Comparison of ENCODE assay signal across 8 cellular contexts in genomic region chr19:8341504-8341903, GRCh38. TPM values are rescaled to one million over a fixed set of nuclear protein-coding genes. Genes with fewer than 3 reads are reported as not detected.
DNase-seq lines count a peak whose midpoint lies in the region; ATAC-seq, FAIRE-seq and TF ChIP-seq lines count a peak whose summit lies in the region.
"Not testable (repeated sequence)": the region's sequence is repeated elsewhere in the genome, so short reads cannot be mapped to it uniquely, and the experiment has no call there.
"Had no signal": no experiment of that assay in that cellular context is flagged by ENCODE, and none has a peak within 500 bp of the region (broad histone marks: within the 10 kb centered on the region; RNA-seq: fewer than 3 reads in every experiment).

No MANE protein-coding gene starts in this region.

- CTCF ChIA-PET in CD4-positive, alpha-beta memory T cell (lab: Charles Lee; ENCODE audit: partially characterized antibody) = interaction anchor here (0.8 to 7.0 kb wide), 4 partner anchors 12 to 274 kb away, joined by 3 to 76 read pairs (median 4); partner anchors contain the start of gene MARCHF2
- CTCF ChIA-PET in activated CD4-positive, alpha-beta memory T cell treated with anti-CD3 and anti-CD28 coated beads, Interleukin-2, amount 10 ng/mL, durations not matched to agents 7 days and 5 days (lab: Charles Lee) = interaction anchor here (1.4 to 3.0 kb wide), 2 partner anchors 12 to 71 kb away, joined by 3 to 17 read pairs; partner anchors contain the start of gene MARCHF2

- not testable (repeated sequence) for H3K9me3 ChIP-seq in CD4-positive, alpha-beta memory T cell (ENCODE audit: control insufficient read depth in 1 of 2, low read length in 2 of 2); esophagus squamous epithelium; kidney (ENCODE audit: control insufficient read depth in 1 of 2, low read length in 2 of 2); spleen

- not testable (repeated sequence) for TF ChIP-seq CTCF in esophagus squamous epithelium (IDR thresholded peaks at IDR 0.05); kidney (IDR thresholded peaks at IDR 0.05; ENCODE audit: borderline replicate concordance, extremely low read depth, insufficient read depth); spleen (IDR thresholded peaks at IDR 0.05 in 8 of 11, conservative IDR thresholded peaks at IDR 0.05 in 3 of 11)

- DNase-seq in CD4-positive, alpha-beta memory T cell; activated CD4-positive, alpha-beta memory T cell treated with anti-CD3 and anti-CD28 coated beads, Interleukin-2, amount 10 ng/mL, durations not matched to agents 7 days and 5 days; central memory CD8-positive, alpha-beta T cell (ENCODE audit: low spot score in 2 of 2); esophagus squamous epithelium (lab: John Stamatoyannopoulos, UW); kidney; naive thymus-derived CD8-positive, alpha-beta T cell; spleen: not testable (repeated sequence)

- not testable (repeated sequence) for TF ChIP-seq POLR2A in esophagus squamous epithelium (IDR thresholded peaks at IDR 0.05); spleen (IDR thresholded peaks at IDR 0.05)

- H3K27me3 ChIP-seq in CD4-positive, alpha-beta memory T cell (ENCODE audit: insufficient read depth, low read length) = not testable (repeated sequence)
- peaks cover 0 to 67% (median 2%) of the 10 kb centered on the region in 4 donors for H3K27me3 ChIP-seq in esophagus squamous epithelium
- peaks cover 0 to 73% (median 15%) of the 10 kb centered on the region in 7 donors for H3K27me3 ChIP-seq in spleen (replicated peaks in 1 of 7)

- peak overlapping the region in 5 of 7 donors; percentile 22 to 60 (median 57) for H3K27ac Mint-ChIP-seq in CD4-positive, alpha-beta memory T cell
- H3K27ac Mint-ChIP-seq in activated CD4-positive, alpha-beta memory T cell treated with anti-CD3 and anti-CD28 coated beads, Interleukin-2, amount 10 ng/mL, durations not matched to agents 7 days and 5 days; central memory CD8-positive, alpha-beta T cell (ENCODE audit: low read depth): not testable (repeated sequence)
- peak overlapping the region in 1 of 10 donors; percentile 63 for H3K27ac Mint-ChIP-seq in naive thymus-derived CD8-positive, alpha-beta T cell

- H3K4me1 ChIP-seq in CD4-positive, alpha-beta memory T cell (ENCODE audit: insufficient read depth, low read length) = peaks cover 10% of the 10 kb centered on the region
- H3K4me1 ChIP-seq in esophagus squamous epithelium (peaks cover 8 to 47% (median 13%) of the 10 kb centered on the region in 3 donors), spleen (peaks cover 3 to 72% (median 36%) of the 10 kb centered on the region in 6 donors)
- H3K4me1 ChIP-seq in kidney (ENCODE audit: control insufficient read depth in 1 of 2, insufficient read depth in 1 of 2, low read depth in 1 of 2, low read length in 2 of 2) = not testable (repeated sequence)

- POLR2A ChIA-PET in CD4-positive, alpha-beta memory T cell (lab: Charles Lee; ENCODE audit: partially characterized antibody) = interaction anchor here (1.0 to 3.3 kb wide), 3 partner anchors 18 to 173 kb away, joined by 3 to 16 read pairs (median 6); partner anchors contain the start of genes NDUFA7, RPS28 and ZNF414
- POLR2A ChIA-PET in activated CD4-positive, alpha-beta memory T cell treated with anti-CD3 and anti-CD28 coated beads, Interleukin-2, amount 10 ng/mL, durations not matched to agents 7 days and 5 days (lab: Charles Lee) = interaction anchor here (0.8 to 2.8 kb wide), 2 partner anchors 11 to 12 kb away, joined by 3 to 12 read pairs; no protein-coding TSS in a partner anchor
- POLR2A ChIA-PET in naive thymus-derived CD8-positive, alpha-beta T cell (lab: Charles Lee) = interaction anchor here (0.7 to 0.8 kb wide), 2 partner anchors 20 to 161 kb away, joined by 3 read pairs; partner anchors contain the start of genes NDUFA7 and RPS28

- peaks cover 4 to 10% of the 10 kb centered on the region in 2 donors for H3K27me3 Mint-ChIP-seq in CD4-positive, alpha-beta memory T cell
- H3K27me3 Mint-ChIP-seq in activated CD4-positive, alpha-beta memory T cell treated with anti-CD3 and anti-CD28 coated beads, Interleukin-2, amount 10 ng/mL, durations not matched to agents 7 days and 5 days = peaks cover 21% of the 10 kb centered on the region
- H3K27me3 Mint-ChIP-seq in central memory CD8-positive, alpha-beta T cell = peaks cover 26% of the 10 kb centered on the region
- peaks cover 7 to 19% (median 12%) of the 10 kb centered on the region in 5 donors for H3K27me3 Mint-ChIP-seq in naive thymus-derived CD8-positive, alpha-beta T cell

- H3K36me3 Mint-ChIP-seq in CD4-positive, alpha-beta memory T cell; activated CD4-positive, alpha-beta memory T cell treated with anti-CD3 and anti-CD28 coated beads, Interleukin-2, amount 10 ng/mL, durations not matched to agents 7 days and 5 days (ENCODE audit: low read depth); central memory CD8-positive, alpha-beta T cell (ENCODE audit: insufficient read depth); naive thymus-derived CD8-positive, alpha-beta T cell: not testable (repeated sequence)

- peak overlapping the region in 7 of 8 donors; percentile 43 to 61 (median 51) for H3K4me3 Mint-ChIP-seq in CD4-positive, alpha-beta memory T cell
- H3K4me3 Mint-ChIP-seq in activated CD4-positive, alpha-beta memory T cell treated with anti-CD3 and anti-CD28 coated beads, Interleukin-2, amount 10 ng/mL, durations not matched to agents 7 days and 5 days = peak overlapping the region; percentile 2
- peak overlapping the region; percentile 77 for H3K4me3 Mint-ChIP-seq in central memory CD8-positive, alpha-beta T cell
- peak overlapping the region in 9 of 10 donors; percentile 33 to 86 (median 48) for H3K4me3 Mint-ChIP-seq in naive thymus-derived CD8-positive, alpha-beta T cell

- H3K9ac ChIP-seq in kidney (ENCODE audit: low read length in 2 of 2) = peak overlapping the region in 1 of 2 donors; percentile 51

- intact Hi-C loops in CD4-positive, alpha-beta memory T cell (cut with micrococcal nuclease); esophagus squamous epithelium (cut with DNase I); kidney (cut with DNase I); spleen (cut with DNase I; ENCODE audit: low total_unique reads): not testable (repeated sequence)

- H3K27ac ChIP-seq in CD4-positive, alpha-beta memory T cell (ENCODE audit: low read depth, low read length) = not testable (repeated sequence)
- peak overlapping the region; percentile 72 to 88 (median 86) for H3K27ac ChIP-seq in esophagus squamous epithelium
- H3K27ac ChIP-seq in kidney (ENCODE audit: low read depth in 2 of 2, low read length in 2 of 2) = peak overlapping the region; percentile 76 to 89
- H3K27ac ChIP-seq in spleen = peak overlapping the region; percentile 58 to 95 (median 88)

- not testable (repeated sequence) for FAIRE-seq in kidney (lab: Jason Lieb, UNC)

- not testable (repeated sequence) for H3K4me3 ChIP-seq in CD4-positive, alpha-beta memory T cell (ENCODE audit: low read length in 2 of 2); kidney (ENCODE audit: low read length in 2 of 2)
- H3K4me3 ChIP-seq in esophagus squamous epithelium (peak overlapping the region in 1 of 4 donors; percentile 71), spleen (peak overlapping the region in 5 of 8 donors; percentile 51 to 77 (median 69))

- not testable (repeated sequence) for H3K36me3 ChIP-seq in CD4-positive, alpha-beta memory T cell (ENCODE audit: insufficient read depth, low read length); esophagus squamous epithelium; kidney (ENCODE audit: control insufficient read depth in 1 of 2, insufficient read depth in 2 of 2, low read length in 2 of 2); spleen

- WGBS in esophagus squamous epithelium, 2 donors = 97 to 100% methylated on average over 4 of the region's 4 CpGs
- 84 to 97% (median 85%) methylated on average over 4 of the region's 4 CpGs for WGBS in spleen, 5 donors

- not testable (repeated sequence) for H3K9me3 Mint-ChIP-seq in CD4-positive, alpha-beta memory T cell; activated CD4-positive, alpha-beta memory T cell treated with anti-CD3 and anti-CD28 coated beads, Interleukin-2, amount 10 ng/mL, durations not matched to agents 7 days and 5 days; central memory CD8-positive, alpha-beta T cell; naive thymus-derived CD8-positive, alpha-beta T cell

- peaks cover 1 to 13% (median 8%) of the 10 kb centered on the region in 4 donors for H3K4me1 Mint-ChIP-seq in CD4-positive, alpha-beta memory T cell
- H3K4me1 Mint-ChIP-seq in activated CD4-positive, alpha-beta memory T cell treated with anti-CD3 and anti-CD28 coated beads, Interleukin-2, amount 10 ng/mL, durations not matched to agents 7 days and 5 days = peaks cover 23% of the 10 kb centered on the region
- H3K4me1 Mint-ChIP-seq in central memory CD8-positive, alpha-beta T cell = peaks cover 11% of the 10 kb centered on the region
- peaks cover 7 to 21% (median 15%) of the 10 kb centered on the region in 4 donors for H3K4me1 Mint-ChIP-seq in naive thymus-derived CD8-positive, alpha-beta T cell

- ATAC-seq in central memory CD8-positive, alpha-beta T cell (replicated peaks; ENCODE audit: extremely low read depth, poor library complexity, severe bottlenecking); naive thymus-derived CD8-positive, alpha-beta T cell: not testable (repeated sequence)

RNA-seq across cellular contexts. Expression of gene KANK3, which starts 1.6 kb away (rescaled TPM):
- total RNA-seq in CD4-positive, alpha-beta memory T cell = 1 to 10 TPM; 5.0 to 6.3 TPM
- 1 to 10 TPM; 1.1 to 1.9 TPM for polyA plus RNA-seq in CD4-positive, alpha-beta memory T cell
- total RNA-seq in activated CD4-positive, alpha-beta memory T cell treated with anti-CD3 and anti-CD28 coated beads, Interleukin-2, amount 10 ng/mL, durations not matched to agents 7 days and 5 days = 1 to 10 TPM; 7.4 to 8.7 TPM
- total RNA-seq in esophagus squamous epithelium (1 to 10 TPM; 2.9 to 8.8 (median 4.4) TPM), kidney (26.6 TPM), spleen (10 to 100 TPM; 42.2 to 84.6 (median 54.6) TPM)
- polyA plus RNA-seq in kidney (ENCODE audit: insufficient read depth, low read depth, low replicate concordance) (15.0 TPM), spleen (10 to 100 TPM; 14.0 to 66.7 (median 50.3) TPM)
- 1 to 10 TPM; 1.4 to 3.3 TPM for total RNA-seq in naive thymus-derived CD8-positive, alpha-beta T cell
- polyA plus RNA-seq in naive thymus-derived CD8-positive, alpha-beta T cell = 1 to 10 TPM in 2 of 3 donors, under 1 TPM in 1; 0.82 to 2.3 (median 1.5) TPM

RNA-seq across cellular contexts. Expression of gene RPS28, which starts 20.2 kb away (rescaled TPM):
- 1,000 to 10,000 TPM; 2,963 to 3,045 TPM for total RNA-seq in CD4-positive, alpha-beta memory T cell
- 1,000 to 10,000 TPM; 1,408 to 2,916 TPM for polyA plus RNA-seq in CD4-positive, alpha-beta memory T cell
- total RNA-seq in activated CD4-positive, alpha-beta memory T cell treated with anti-CD3 and anti-CD28 coated beads, Interleukin-2, amount 10 ng/mL, durations not matched to agents 7 days and 5 days = 1,000 to 10,000 TPM; 1,605 to 1,659 TPM
- total RNA-seq in esophagus squamous epithelium (100 to 1,000 TPM; 267 to 710 (median 400) TPM), kidney (1,258 TPM), spleen (1,000 to 10,000 TPM in 4 of 7 donors, 100 to 1,000 TPM in 3; 356 to 1,972 (median 1,411) TPM)
- polyA plus RNA-seq in kidney (ENCODE audit: insufficient read depth, low read depth, low replicate concordance) (1,887 TPM), spleen (1,000 to 10,000 TPM; 1,207 to 2,442 (median 2,131) TPM)
- total RNA-seq in naive thymus-derived CD8-positive, alpha-beta T cell = 1,000 to 10,000 TPM; 3,024 to 3,108 TPM
- 1,000 to 10,000 TPM; 3,764 to 4,165 (median 4,042) TPM for polyA plus RNA-seq in naive thymus-derived CD8-positive, alpha-beta T cell

RNA-seq across cellular contexts. Expression of gene NDUFA7, which starts 20.3 kb away (rescaled TPM):
- total RNA-seq in CD4-positive, alpha-beta memory T cell = 10 to 100 TPM; 30.4 to 31.0 TPM
- 100 to 1,000 TPM; 109 to 115 TPM for polyA plus RNA-seq in CD4-positive, alpha-beta memory T cell
- 10 to 100 TPM; 67.1 to 67.3 TPM for total RNA-seq in activated CD4-positive, alpha-beta memory T cell treated with anti-CD3 and anti-CD28 coated beads, Interleukin-2, amount 10 ng/mL, durations not matched to agents 7 days and 5 days
- total RNA-seq in esophagus squamous epithelium (10 to 100 TPM; 23.8 to 40.6 (median 32.8) TPM), kidney (51.2 TPM), spleen (10 to 100 TPM; 14.6 to 43.2 (median 28.0) TPM)
- polyA plus RNA-seq in kidney (ENCODE audit: insufficient read depth, low read depth, low replicate concordance) (304 TPM), spleen (100 to 1,000 TPM in 1 of 3 donors, 10 to 100 TPM in 2; 95.1 to 131 (median 99.6) TPM)
- 10 to 100 TPM; 28.5 to 35.3 TPM for total RNA-seq in naive thymus-derived CD8-positive, alpha-beta T cell
- 100 to 1,000 TPM; 117 to 136 (median 135) TPM for polyA plus RNA-seq in naive thymus-derived CD8-positive, alpha-beta T cell

RNA-seq across cellular contexts. Expression of gene ANGPTL4, which starts 22.5 kb away (rescaled TPM):
- total RNA-seq in CD4-positive, alpha-beta memory T cell = not detected
- polyA plus RNA-seq in CD4-positive, alpha-beta memory T cell = not detected
- 1 to 10 TPM; 1.2 to 1.4 TPM for total RNA-seq in activated CD4-positive, alpha-beta memory T cell treated with anti-CD3 and anti-CD28 coated beads, Interleukin-2, amount 10 ng/mL, durations not matched to agents 7 days and 5 days
- 10 to 100 TPM; 17.0 to 37.1 (median 19.2) TPM for total RNA-seq in esophagus squamous epithelium
- 7.2 TPM for total RNA-seq in kidney
- 40.3 TPM for polyA plus RNA-seq in kidney (ENCODE audit: insufficient read depth, low read depth, low replicate concordance)
- not detected for total RNA-seq in naive thymus-derived CD8-positive, alpha-beta T cell
- under 1 TPM in 1 of 3 donors, not detected in 2; 0.23 TPM for polyA plus RNA-seq in naive thymus-derived CD8-positive, alpha-beta T cell
- 10 to 100 TPM in 4 of 7 donors, 1 to 10 TPM in 3; 1.8 to 28.3 (median 11.8) TPM for total RNA-seq in spleen
- polyA plus RNA-seq in spleen = 1 to 10 TPM; 7.4 to 8.5 (median 7.8) TPM
- total RNA-seq: OCI-LY7 had no signal

RNA-seq across cellular contexts. Expression of gene CD320, which starts 33.3 kb away (rescaled TPM):
- 10 to 100 TPM; 29.6 to 29.7 TPM for total RNA-seq in CD4-positive, alpha-beta memory T cell
- 10 to 100 TPM; 50.3 to 53.5 TPM for polyA plus RNA-seq in CD4-positive, alpha-beta memory T cell
- total RNA-seq in activated CD4-positive, alpha-beta memory T cell treated with anti-CD3 and anti-CD28 coated beads, Interleukin-2, amount 10 ng/mL, durations not matched to agents 7 days and 5 days = 10 to 100 TPM; 37.7 to 40.4 TPM
- total RNA-seq in esophagus squamous epithelium (10 to 100 TPM in 3 of 4 donors, 1 to 10 TPM in 1; 8.7 to 27.0 (median 22.3) TPM), kidney (26.1 TPM), spleen (100 to 1,000 TPM in 1 of 7 donors, 10 to 100 TPM in 6; 35.8 to 131 (median 73.3) TPM)
- polyA plus RNA-seq in kidney (ENCODE audit: insufficient read depth, low read depth, low replicate concordance) (63.1 TPM), spleen (10 to 100 TPM; 26.6 to 34.3 (median 28.1) TPM)
- 10 to 100 TPM; 33.9 to 34.4 TPM for total RNA-seq in naive thymus-derived CD8-positive, alpha-beta T cell
- 10 to 100 TPM; 51.9 to 58.0 (median 56.8) TPM for polyA plus RNA-seq in naive thymus-derived CD8-positive, alpha-beta T cell

Comparison
In these comparisons a context has a peak if more than half of its experiments do, and no peak if none do; other contexts are left out.
1. H3K4me3 Mint-ChIP-seq: peak in every context shown above with its lines; median percentile 77 in central memory CD8-positive, alpha-beta T cell; 51 in CD4-positive, alpha-beta memory T cell; 48 in naive thymus-derived CD8-positive, alpha-beta T cell; 2 in activated CD4-positive, alpha-beta memory T cell treated with anti-CD3 and anti-CD28 coated beads, Interleukin-2, amount 10 ng/mL, durations not matched to agents 7 days and 5 days.